25 cellular contexts compared by ENCODE assay signal in genomic region chr20:5807431-5807830, GRCh38. TPM values are rescaled to one million over a fixed set of nuclear protein-coding genes. Genes with fewer than 3 reads are reported as not detected.
DNase-seq lines count a peak whose midpoint lies in the region; ATAC-seq, FAIRE-seq and TF ChIP-seq lines count a peak whose summit lies in the region.
"Had no signal": no experiment of that assay in that cellular context is flagged by ENCODE, and none has a peak within 500 bp of the region (broad histone marks: within the 10 kb centered on the region; RNA-seq: fewer than 3 reads in every experiment).

No MANE protein-coding gene starts in this region.

- H3K79me2 ChIP-seq in HepG2 (ENCODE audit: insufficient read depth, low read length): no peaks in the 10 kb centered on the region
- H3K79me2 ChIP-seq in OCI-LY1 (ENCODE audit: insufficient read depth, low read length): no peaks in the 10 kb centered on the region
- no peaks in the 10 kb centered on the region for H3K79me2 ChIP-seq in PC-9 (ENCODE audit: low read depth)

- intact Hi-C loops in HepG2 (cut with micrococcal nuclease; ENCODE audit: unreplicated experiment) (no loop called here), right lobe of liver (cut with DNase I) (loop anchor here in 1 of 2 donors (10.0 kb wide), 1 partner anchor 267 kb away; no protein-coding TSS in a partner anchor), head of caudate nucleus (cut with DNase I) (no loop called here), PC-9 (cut with micrococcal nuclease; ENCODE audit: unreplicated experiment) (no loop called here)

- no peak overlapping the region for H2AFZ ChIP-seq in HepG2 (ENCODE audit: low read length)
- no peak overlapping the region for H2AFZ ChIP-seq in OCI-LY1 (ENCODE audit: low read length)
- H2AFZ ChIP-seq in PC-9: no peak overlapping the region

- TF ChIP-seq POLR2A in HepG2 (IDR thresholded peaks at IDR 0.05; ENCODE audit: insufficient read depth in 1 of 2, low read depth in 2 of 2, low read length in 2 of 2) (no peak), right lobe of liver (IDR thresholded peaks at IDR 0.05) (no peak)

- H3K27me3 ChIP-seq in HepG2 (ENCODE audit: control insufficient read depth in 1 of 2, insufficient read depth in 2 of 2, low read length in 2 of 2) (no peaks in the 10 kb centered on the region), right lobe of liver (no peaks in the 10 kb centered on the region), OCI-LY1 (ENCODE audit: insufficient read depth, low read length) (no peaks in the 10 kb centered on the region), PC-9 (ENCODE audit: insufficient read depth, low read depth) (no peaks in the 10 kb centered on the region)
- H3K27me3 ChIP-seq: MG63 had no signal

- H3K36me3 ChIP-seq in HepG2 (replicated peaks in 1 of 2; ENCODE audit: control insufficient read depth in 1 of 2, insufficient read depth in 2 of 2, low read length in 2 of 2) (no peaks in the 10 kb centered on the region), right lobe of liver (no peaks in the 10 kb centered on the region), OCI-LY1 (ENCODE audit: insufficient read depth, low read length) (peaks cover 26% of the 10 kb centered on the region), PC-9 (ENCODE audit: low read depth) (no peaks in the 10 kb centered on the region)
- H3K36me3 ChIP-seq: MG63 had no signal

- no peak for TF ChIP-seq RAD21 in HepG2 (CRISPR knock-in tag; IDR thresholded peaks at IDR 0.05)

- H3K4me3 ChIP-seq in HepG2 (replicated peaks in 1 of 3; ENCODE audit: insufficient read depth in 1 of 3, low read depth in 2 of 3, low read length in 3 of 3) (no peak overlapping the region), right lobe of liver (no peak overlapping the region), OCI-LY1 (ENCODE audit: low read depth, low read length, poor library complexity, severe bottlenecking) (no peak overlapping the region), PC-9 (no peak overlapping the region)
- H3K4me3 ChIP-seq: K562, MG63 had no signal

- FAIRE-seq in HepG2 (lab: Jason Lieb, UNC): no peak
- FAIRE-seq: K562 had no signal

- BruUV-seq in HepG2 (replicated peaks; lab: Mats Ljungman, UMichigan) (no TSS peak), PC-9 (replicated peaks; lab: Mats Ljungman, UMichigan) (no TSS peak)

- H3K9me2 ChIP-seq in OCI-LY1 (ENCODE audit: low read depth, low read length) (no peaks in the 10 kb centered on the region), PC-9 (ENCODE audit: insufficient read depth) (no peaks in the 10 kb centered on the region)

- CTCF ChIA-PET in HepG2 (lab: Yijun Ruan, JAX; ENCODE audit: low intra/inter-chr PET ratio, low total read pairs) (no interaction called here), PC-9 (lab: Charles Lee) (no interaction called here)

- no peak for TF ChIP-seq EP300 in HepG2 (IDR thresholded peaks at IDR 0.05; ENCODE audit: low read depth in 2 of 2, low read length in 2 of 2)
- no peak for TF ChIP-seq EP300 in HepG2 (CRISPR knock-in tag; IDR thresholded peaks at IDR 0.05; ENCODE audit: borderline replicate concordance)

- H3K4me1 ChIP-seq in HepG2 (ENCODE audit: insufficient read depth, low read length) (peaks cover 64% of the 10 kb centered on the region), right lobe of liver (peaks cover 0 to 20% (median 10%) of the 10 kb centered on the region in 4 donors), OCI-LY1 (ENCODE audit: insufficient read depth, low read length, severe bottlenecking) (peaks cover 39% of the 10 kb centered on the region), PC-9 (replicated peaks; ENCODE audit: insufficient read depth) (peaks cover 19% of the 10 kb centered on the region)

- H4K20me1 ChIP-seq in HepG2 (ENCODE audit: insufficient read depth, low read length) (no peaks in the 10 kb centered on the region), OCI-LY1 (ENCODE audit: insufficient read depth, low read length) (no peaks in the 10 kb centered on the region), PC-9 (ENCODE audit: insufficient read depth) (no peaks in the 10 kb centered on the region)

- ATAC-seq in HepG2 (no peak), right lobe of liver (no peak), HG02884 (IDR thresholded peaks at IDR 0.05; ENCODE audit: unreplicated experiment) (no peak)
- ATAC-seq: HCT116, K562 had no signal

- DNase-seq in HepG2 (ENCODE audit: low spot score) (no peak), right lobe of liver (no peak), kidney glomerular epithelial cell (lab: John Stamatoyannopoulos, UW) (peak; percentile 24), head of caudate nucleus (no peak), PC-9 (no peak)
- DNase-seq: C1 segment of cervical spinal cord; Calu3; CD8-positive, alpha-beta memory T cell; DMS53; EL; GF-D8; GOT3; MG63; NCI-H1417; NCI-H1694 treated with DMSO at 0.1 percent for 48 hours; NCI-H2081 treated with DMSO at 0.1 percent for 48 hours; NCI-H2171 treated with DMSO at 0.1 percent for 48 hours; NCI-H524 treated with DMSO at 0.1 percent for 48 hours; NCI-H82; OCI-M1; Right ventricle myocardium superior had no signal

- in situ Hi-C loops in HepG2 (cut with HindIII; ENCODE audit: extremely low pct_ligation_motif_present, low pct_unique_long_range_greater_than_20kb): loop anchor here (5.0 kb wide), 1 partner anchor 125 kb away; no protein-coding TSS in a partner anchor

- TF ChIP-seq CTCF in HepG2 (CRISPR knock-in tag; IDR thresholded peaks at IDR 0.05) (no peak), right lobe of liver (IDR thresholded peaks at IDR 0.05) (no peak), OCI-LY1 (IDR thresholded peaks at IDR 0.05; ENCODE audit: low read length) (no peak), PC-9 (conservative IDR thresholded peaks at IDR 0.05) (no peak)

- 62% methylated on average over 3 of the region's 3 CpGs for WGBS in HepG2 (ENCODE audit: low lambda C conversion rate)
- 88% methylated on average over 3 of the region's 3 CpGs for WGBS in right lobe of liver (ENCODE audit: insufficient coverage, low coverage, low lambda C conversion rate, missing lambda C conversion rate)

- POLR2A ChIA-PET in HepG2 (lab: Yijun Ruan, JAX) (interaction anchor here (1.1 to 2.0 kb wide), 2 partner anchors 10 to 143 kb away, joined by 3 to 7 read pairs; no protein-coding TSS in a partner anchor), PC-9 (lab: Charles Lee; ENCODE audit: unreplicated experiment) (no interaction called here)

- no peak overlapping the region for H3K9ac ChIP-seq in HepG2 (ENCODE audit: insufficient read depth, low read depth, low read length)
- H3K9ac ChIP-seq in OCI-LY1 (ENCODE audit: low read length): no peak overlapping the region

- H3F3A ChIP-seq in OCI-LY1 (ENCODE audit: insufficient read depth, low read length): no peaks in the 10 kb centered on the region
- H3F3A ChIP-seq in PC-9 (ENCODE audit: insufficient read depth, low read depth): peaks cover 10% of the 10 kb centered on the region; the same call in 1 of the 2 replicates

- no peak overlapping the region for H3K27ac ChIP-seq in HepG2 (ENCODE audit: extremely low read length, insufficient read depth, low read length)
- H3K27ac ChIP-seq in right lobe of liver: no peak overlapping the region
- peak overlapping the region; percentile 55 for H3K27ac ChIP-seq in OCI-LY1 (ENCODE audit: low read depth, low read length, poor library complexity, severe bottlenecking)
- H3K27ac ChIP-seq in PC-9: no peak overlapping the region

- H3K4me2 ChIP-seq in HepG2 (ENCODE audit: low read depth, low read length) (no peak overlapping the region), OCI-LY1 (ENCODE audit: low read length) (no peak overlapping the region), PC-9 (no peak overlapping the region)

- H3K9me3 ChIP-seq in HepG2 (ENCODE audit: low read length) (no peaks in the 10 kb centered on the region), right lobe of liver (no peaks in the 10 kb centered on the region), OCI-LY1 (ENCODE audit: low read length) (no peaks in the 10 kb centered on the region), PC-9 (ENCODE audit: insufficient read depth, low read depth) (no peaks in the 10 kb centered on the region)
- H3K9me3 ChIP-seq: MG63 had no signal

TF ChIP-seq in HepG2, 621 proteins besides CTCF, POLR2A, EP300 and RAD21 (continues in another document):
- TF ChIP-seq HNRNPK (IDR thresholded peaks at IDR 0.05; ENCODE audit: low read depth, low read length, poor library complexity, severe bottlenecking) (no peak), SMARCE1 (IDR thresholded peaks at IDR 0.05; ENCODE audit: borderline replicate concordance) (no peak), ZNF652 (CRISPR knock-in tag; IDR thresholded peaks at IDR 0.05; ENCODE audit: borderline replicate concordance, low read depth) (peak; percentile 49)

RNA-seq across cellular contexts. Expression of gene SHLD1, which starts 57.2 kb away (rescaled TPM):
- 8.9 and 11.3 TPM in 2 replicates for total RNA-seq in HepG2 (2016; rRNA removed; fragmentation: Illumina TruSeq; extraction: Trizol)
- total RNA-seq in HepG2 (2016; cell fraction: cytosol; rRNA removed; fragmentation: Illumina TruSeq; extraction: Trizol; ENCODE audit: low read depth): 4.2 and 5.0 TPM in 2 replicates
- 7.4 and 10.6 TPM in 2 replicates for total RNA-seq in HepG2 (2016; cell fraction: insoluble cytoplasmic fraction; rRNA removed; fragmentation: Illumina TruSeq; extraction: Trizol)
- 4.7 and 6.6 TPM in 2 replicates for total RNA-seq in HepG2 (2016; cell fraction: membrane; rRNA removed; fragmentation: Illumina TruSeq; extraction: Trizol)
- 5.9 and 8.2 TPM in 2 replicates for total RNA-seq in HepG2 (2016; cell fraction: nucleus; rRNA removed; fragmentation: Illumina TruSeq; extraction: Trizol)
- 10.0 and 11.4 TPM in 2 replicates for polyA plus RNA-seq in HepG2 (2011; rRNA removed)
- polyA plus RNA-seq in HepG2 (2011; cell fraction: cytosol; rRNA removed): 10.9 and 12.3 TPM in 2 replicates
- polyA plus RNA-seq in HepG2 (2011; cell fraction: nucleus; rRNA removed): 3.6 and 4.4 TPM in 2 replicates
- 6.9 and 10.2 TPM in 2 replicates for polyA plus RNA-seq in HepG2 (2012)
- 3.7 and 4.1 TPM in 2 replicates for polyA plus RNA-seq in HepG2 (2016; cell fraction: cytosol; fragmentation: Illumina TruSeq; extraction: Trizol; ENCODE audit: low read depth)
- 14.4 and 15.1 TPM in 2 replicates for polyA plus RNA-seq in HepG2 (2016; cell fraction: insoluble cytoplasmic fraction; fragmentation: Illumina TruSeq; extraction: Trizol; ENCODE audit: low read depth)
- polyA plus RNA-seq in HepG2 (2016; cell fraction: membrane; fragmentation: Illumina TruSeq; extraction: Trizol; ENCODE audit: low read depth): 6.3 and 6.6 TPM in 2 replicates
- 6.6 and 9.9 TPM in 2 replicates for polyA plus RNA-seq in HepG2 (2016; cell fraction: nucleus; fragmentation: Illumina TruSeq; extraction: Trizol; ENCODE audit: insufficient read depth, low read depth)
- 0.94 and 8.3 TPM in 2 replicates for polyA minus RNA-seq in HepG2 (2011; rRNA and poly(A)+ RNA removed; ENCODE audit: low replicate concordance)
- polyA minus RNA-seq in HepG2 (2011; cell fraction: cytosol; rRNA and poly(A)+ RNA removed): 3.9 and 4.2 TPM in 2 replicates
- 15.9 and 20.3 TPM in 2 replicates for polyA minus RNA-seq in HepG2 (2011; cell fraction: nucleus; rRNA and poly(A)+ RNA removed)
- total RNA-seq in right lobe of liver: 1 to 10 TPM in 3 of 6 experiments, under 1 TPM in 2, not detected in 1; 0.69 to 1.9 (median 1.4) TPM
- 4.8 and 5.9 TPM in 2 replicates for total RNA-seq in PC-9 (2021)
